In the genomic region with DNA sequence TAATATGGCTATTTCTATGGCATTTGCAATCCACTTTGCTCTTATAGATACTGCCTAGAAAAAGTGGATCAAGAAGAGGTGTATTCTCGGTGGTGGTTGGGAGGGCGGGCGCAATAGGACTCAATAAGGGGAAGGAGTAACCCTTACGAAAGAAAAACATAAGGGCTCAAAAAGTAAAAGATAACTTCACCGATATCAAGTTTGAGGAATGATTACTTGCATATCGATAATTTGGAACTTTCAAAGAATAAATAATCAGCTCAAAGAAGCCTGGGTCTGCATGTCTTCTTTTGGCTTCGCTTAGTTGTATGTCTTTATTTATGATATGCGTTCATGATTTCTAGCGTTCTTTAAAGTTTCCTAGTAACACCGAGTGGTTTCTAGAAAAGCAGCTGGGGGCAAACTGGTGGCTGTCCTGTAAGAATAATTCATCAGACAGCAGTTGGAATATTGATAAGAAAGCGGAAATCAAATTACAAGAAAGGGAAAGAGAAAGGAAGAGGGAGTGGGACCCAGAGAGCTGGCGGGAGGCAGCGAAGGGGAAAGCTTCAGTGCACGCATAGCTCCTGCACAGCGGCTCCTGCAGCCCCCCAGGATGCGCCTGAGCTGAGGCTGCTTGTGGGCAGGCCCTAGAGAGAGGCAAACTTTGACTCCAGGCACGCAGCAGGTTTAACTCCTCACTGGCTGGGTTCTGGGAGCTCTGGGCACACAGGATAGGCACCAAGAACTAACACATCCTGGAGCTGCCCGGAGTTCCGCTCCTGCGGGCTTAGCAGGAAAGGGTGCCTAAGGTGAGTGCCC, we compare ENCODE assay signal across 11 cellular contexts. TPM values are rescaled to one million over a fixed set of nuclear protein-coding genes. Genes with fewer than 3 reads are reported as not detected.
DNase-seq lines count a peak whose midpoint lies in the region; ATAC-seq, FAIRE-seq and TF ChIP-seq lines count a peak whose summit lies in the region.
"Had no signal": no experiment of that assay in that cellular context is flagged by ENCODE, and none has a peak within 500 bp of the region (broad histone marks: within the 10 kb centered on the region; RNA-seq: fewer than 3 reads in every experiment).

No MANE protein-coding gene starts in this region.

- DNase-seq in H7 (peak; percentile 80), coronary artery (ENCODE audit: low spot score) (no peak), naive B cell (no peak), pancreas (no peak), chondrocyte (ENCODE audit: low spot score) (no peak), frontal cortex (ENCODE audit: low spot score in 2 of 2) (no peak)
- DNase-seq: activated CD4-positive, CD25-positive, alpha-beta regulatory T cell; Calu3; thyroid gland had no signal

- H3K9me3 ChIP-seq in BLaER1: no peaks in the 10 kb centered on the region; the same call in 1 of the 2 replicates
- H3K9me3 ChIP-seq in pancreas: no peaks in the 10 kb centered on the region
- H3K9me3 ChIP-seq: thyroid gland had no signal

- H3K4me1 ChIP-seq in BLaER1 (peaks cover 95% of the 10 kb centered on the region), pancreas (peaks cover 0 to 12% (median 0%) of the 10 kb centered on the region in 3 donors)

- FAIRE-seq in pancreas (lab: Jason Lieb, UNC) (no peak), frontal cortex (lab: Jason Lieb, UNC) (no peak)

- peak overlapping the region; percentile 94 for H3K4me2 ChIP-seq in BLaER1

- intact Hi-C loops in pancreas (cut with DNase I): no loop called here

- H3K27me3 Mint-ChIP-seq in naive B cell: peaks cover 25 to 42% (median 26%) of the 10 kb centered on the region in 3 donors
- peaks cover 54% of the 10 kb centered on the region for H3K27me3 Mint-ChIP-seq in chondrocyte (ENCODE audit: low read depth)

- H3K27me3 ChIP-seq in BLaER1: peaks cover 59% of the 10 kb centered on the region
- H3K27me3 ChIP-seq in H7 (ENCODE audit: control insufficient read depth, insufficient read depth, low read length): peaks cover 93% of the 10 kb centered on the region
- H3K27me3 ChIP-seq in pancreas: peaks cover 0 to 33% (median 7%) of the 10 kb centered on the region in 4 donors

- no peaks in the 10 kb centered on the region for H3K36me3 Mint-ChIP-seq in naive B cell
- no peaks in the 10 kb centered on the region for H3K36me3 Mint-ChIP-seq in chondrocyte (ENCODE audit: low read depth)

- H4K20me1 ChIP-seq in BLaER1: no peaks in the 10 kb centered on the region

- ATAC-seq in naive B cell (ENCODE audit: low read depth in 2 of 2) (peak; percentile 15 to 24), pancreas (no peak), HG03097 (IDR thresholded peaks at IDR 0.05; ENCODE audit: low FRiP score, unreplicated experiment) (no peak)

- no peak for TF ChIP-seq CTCF in coronary artery (IDR thresholded peaks at IDR 0.05)
- no peak for TF ChIP-seq CTCF in pancreas (IDR thresholded peaks at IDR 0.05)
- no peak for TF ChIP-seq CTCF in chondrocyte (IDR thresholded peaks at IDR 0.05)

- H3K4me1 Mint-ChIP-seq in naive B cell (peaks cover 35 to 40% (median 39%) of the 10 kb centered on the region in 3 donors), chondrocyte (ENCODE audit: low read depth) (peaks cover 27% of the 10 kb centered on the region)

- H3K27ac Mint-ChIP-seq in naive B cell (peak overlapping the region in 1 of 6 donors; percentile 36), chondrocyte (ENCODE audit: unreplicated experiment) (no peak overlapping the region)

- H3K27ac ChIP-seq in BLaER1 (peak overlapping the region; percentile 100), coronary artery (no peak overlapping the region), pancreas (no peak overlapping the region)
- H3K27ac ChIP-seq: thyroid gland had no signal

- H3K4me3 Mint-ChIP-seq in naive B cell (peak overlapping the region; percentile 68 to 91 (median 84)), chondrocyte (ENCODE audit: unreplicated experiment) (no peak overlapping the region)

- H3K36me3 ChIP-seq in BLaER1 (peaks cover 6% of the 10 kb centered on the region; the same call in 1 of the 2 replicates), H7 (replicated peaks; ENCODE audit: control insufficient read depth, insufficient read depth, low read length) (no peaks in the 10 kb centered on the region), pancreas (no peaks in the 10 kb centered on the region)
- H3K36me3 ChIP-seq: thyroid gland had no signal

- peak overlapping the region; percentile 97 for H3K4me3 ChIP-seq in BLaER1
- H3K4me3 ChIP-seq in H7 (ENCODE audit: insufficient read depth, low read depth, low read length): peak overlapping the region; percentile 35
- H3K4me3 ChIP-seq in coronary artery: peak overlapping the region; percentile 47
- no peak overlapping the region for H3K4me3 ChIP-seq in pancreas
- H3K4me3 ChIP-seq: thyroid gland had no signal

- WGBS in pancreas, 2 donors: 18 to 20% methylated on average over 20 of the region's 20 CpGs

- peak overlapping the region; percentile 91 for H3K9ac ChIP-seq in BLaER1

- H3K9me3 Mint-ChIP-seq in naive B cell (no peaks in the 10 kb centered on the region), chondrocyte (ENCODE audit: low read depth) (no peaks in the 10 kb centered on the region)

RNA-seq across cellular contexts. Expression of gene FLI1, which starts 9.1 kb away (rescaled TPM):
- 4.0 and 6.9 TPM in 2 replicates for total RNA-seq in H7 (2014; rRNA removed; shearing (Covaris generic))
- polyA plus RNA-seq in naive B cell (ENCODE audit: low read depth in 6 of 6) (100 to 1,000 TPM in 2 of 6 donors, 10 to 100 TPM in 4; 65.3 to 109 (median 88.3) TPM), pancreas (1 to 10 TPM; 1.8 to 3.5 TPM)
- total RNA-seq in pancreas (1 to 10 TPM; 1.3 to 9.3 (median 2.9) TPM), chondrocyte (9.4 to 22.0 TPM (median 9.9 TPM) in 3 replicates), frontal cortex (3.7 TPM)

Comparison
In these comparisons a context has a peak if more than half of its experiments do, and no peak if none do; other contexts are left out.
1. H3K4me3 ChIP-seq: peak in BLaER1 (single experiment), H7 (single experiment) and coronary artery (single experiment); none in pancreas (0 of 4).
2. ATAC-seq: peak in naive B cell (2 of 2); none in pancreas (0 of 4) and HG03097 (single experiment).